ENCODE assay signal across 9 cellular contexts in genomic region chr18:5895300-5895885, GRCh38. TPM values are rescaled to one million over a fixed set of nuclear protein-coding genes. Genes with fewer than 3 reads are reported as not detected.
DNase-seq lines count a peak whose midpoint lies in the region; ATAC-seq lines count a peak whose summit lies in the region.
"Had no signal": no experiment of that assay in that cellular context is flagged by ENCODE, and none has a peak within 500 bp of the region (broad histone marks: within the 10 kb centered on the region; RNA-seq: fewer than 3 reads in every experiment).

Gene TMEM200C, minus strand, starts transcription at chr18:5895522. Its CDS starts 3,459 bp downstream, at chr18:5892063.

- CTCF ChIA-PET in naive thymus-derived CD4-positive, alpha-beta T cell (lab: Charles Lee) = no interaction called here

- H3K9ac ChIP-seq in HUES64 (ENCODE audit: low read depth, low read length) = peak within 1 kb of the TSS; percentile 93

- peaks cover 0 to 2% (median 0%) of the 10 kb centered on the region in 11 donors for H3K9me3 Mint-ChIP-seq in naive thymus-derived CD4-positive, alpha-beta T cell

- peaks cover 70 to 77% (median 72%) of the 10 kb centered on the region in 5 donors for H3K27me3 Mint-ChIP-seq in naive thymus-derived CD4-positive, alpha-beta T cell

- H3K36me3 ChIP-seq in HUES64 (ENCODE audit: insufficient read depth, low read length) (no peaks in the 10 kb centered on the region), ectodermal cell (ENCODE audit: control insufficient read depth, insufficient read depth, low read length) (peaks cover 3% of the 10 kb centered on the region)
- H3K36me3 ChIP-seq in naive thymus-derived CD4-positive, alpha-beta T cell (ENCODE audit: control insufficient read depth in 2 of 3, insufficient read depth in 3 of 3, low read length in 3 of 3) = no peaks in the 10 kb centered on the region

- peaks cover 0 to 20% (median 12%) of the 10 kb centered on the region in 7 donors for H3K4me1 Mint-ChIP-seq in naive thymus-derived CD4-positive, alpha-beta T cell

- no peak within 1 kb of the TSS for H3K27ac Mint-ChIP-seq in naive thymus-derived CD4-positive, alpha-beta T cell

- POLR2A ChIA-PET in naive thymus-derived CD4-positive, alpha-beta T cell (lab: Charles Lee) = no interaction called here

- H3K4me1 ChIP-seq in HUES64 (ENCODE audit: insufficient read depth, low read length) = peaks cover 27% of the 10 kb centered on the region
- peaks cover 27% of the 10 kb centered on the region for H3K4me1 ChIP-seq in ectodermal cell (ENCODE audit: control insufficient read depth, insufficient read depth, low read length)
- peaks cover 0 to 4% of the 10 kb centered on the region in 2 donors for H3K4me1 ChIP-seq in naive thymus-derived CD4-positive, alpha-beta T cell (ENCODE audit: control insufficient read depth in 2 of 2, insufficient read depth in 2 of 2, low read length in 2 of 2)

- peaks cover 54% of the 10 kb centered on the region for H3K27me3 ChIP-seq in HUES64 (ENCODE audit: insufficient read depth, low read length)
- H3K27me3 ChIP-seq in ectodermal cell (ENCODE audit: control insufficient read depth, insufficient read depth, low read length, poor library complexity, severe bottlenecking) = peaks cover 32% of the 10 kb centered on the region
- peaks cover 3% of the 10 kb centered on the region in 2 donors for H3K27me3 ChIP-seq in naive thymus-derived CD4-positive, alpha-beta T cell (ENCODE audit: control insufficient read depth in 2 of 2, insufficient read depth in 2 of 2, low read length in 2 of 2)

- WGBS in HUES64 = under 1% methylated on average over 67 of the region's 83 CpGs
- WGBS in ectodermal cell, 2 experiments = 0 to 1% methylated on average over 81 to 83 of the region's 83 CpGs

- no peak for ATAC-seq in naive thymus-derived CD4-positive, alpha-beta T cell
- no peak for ATAC-seq in GM19023 (IDR thresholded peaks at IDR 0.05; ENCODE audit: unreplicated experiment)

- no peaks in the 10 kb centered on the region for H3K36me3 Mint-ChIP-seq in naive thymus-derived CD4-positive, alpha-beta T cell

- H3K4me3 ChIP-seq in HUES64 (ENCODE audit: low read length) (peak within 1 kb of the TSS; percentile 94), ectodermal cell (ENCODE audit: insufficient read depth, low read depth, low read length) (peak within 1 kb of the TSS; percentile 80)
- no peak within 1 kb of the TSS for H3K4me3 ChIP-seq in naive thymus-derived CD4-positive, alpha-beta T cell (ENCODE audit: low read length)

- peak within 1 kb of the TSS; percentile 17 to 86 (median 69) for H3K4me3 Mint-ChIP-seq in naive thymus-derived CD4-positive, alpha-beta T cell

- no peaks in the 10 kb centered on the region for H3K9me3 ChIP-seq in HUES64 (ENCODE audit: insufficient read depth, low read depth, low read length)
- H3K9me3 ChIP-seq in ectodermal cell (ENCODE audit: control insufficient read depth, low read length) = no peaks in the 10 kb centered on the region
- no peaks in the 10 kb centered on the region for H3K9me3 ChIP-seq in naive thymus-derived CD4-positive, alpha-beta T cell (ENCODE audit: control insufficient read depth in 2 of 3, low read length in 3 of 3)

- DNase-seq in DMS 273 (lab: John Stamatoyannopoulos, UW; ENCODE audit: unreplicated experiment) (peak; percentile 80), DMS 273 treated with DMSO at 0.1 percent for 48 hours (lab: John Stamatoyannopoulos, UW) (no peak), SW 1271 (lab: John Stamatoyannopoulos, UW) (no peak), NCI-H187 treated with DMSO at 0.1 percent for 48 hours (lab: John Stamatoyannopoulos, UW) (no peak)
- DNase-seq in naive thymus-derived CD4-positive, alpha-beta T cell = no peak

- intact Hi-C loops in naive thymus-derived CD4-positive, alpha-beta T cell (cut with micrococcal nuclease) = no loop called here

- H3K27ac ChIP-seq in HUES64 (ENCODE audit: low read depth, low read length) (peak within 1 kb of the TSS; percentile 69), ectodermal cell (ENCODE audit: insufficient read depth, low read depth, low read length, poor library complexity, severe bottlenecking) (peak within 1 kb of the TSS; percentile 93)
- H3K27ac ChIP-seq in naive thymus-derived CD4-positive, alpha-beta T cell (ENCODE audit: low read depth, low read length) = no peak within 1 kb of the TSS
- H3K27ac ChIP-seq: 22Rv1 had no signal

RNA-seq across cellular contexts. Expression of gene TMEM200C, which starts in this region (rescaled TPM):
- 5.3 TPM for polyA plus RNA-seq in HUES64 (2013, experiment 1 of 2)
- 6.1 TPM for polyA plus RNA-seq in HUES64 (2013, experiment 2 of 2)
- 9.5 TPM for polyA plus RNA-seq in ectodermal cell (2013, experiment 1 of 4)
- 6.8 TPM for polyA plus RNA-seq in ectodermal cell (2013, experiment 2 of 4)
- polyA plus RNA-seq in ectodermal cell (2013, experiment 3 of 4) = 8.0 TPM
- polyA plus RNA-seq in ectodermal cell (2013, experiment 4 of 4) = 8.5 TPM
- not detected for total RNA-seq in naive thymus-derived CD4-positive, alpha-beta T cell
- polyA plus RNA-seq in naive thymus-derived CD4-positive, alpha-beta T cell = not detected
